7 cellular contexts compared by ENCODE assay signal in genomic region chr11:65870706-65871681, GRCh38. TPM values are rescaled to one million over a fixed set of nuclear protein-coding genes. Genes with fewer than 3 reads are reported as not detected.
DNase-seq lines count a peak whose midpoint lies in the region; ATAC-seq and TF ChIP-seq lines count a peak whose summit lies in the region.
"Had no signal": no experiment of that assay in that cellular context is flagged by ENCODE, and none has a peak within 500 bp of the region (broad histone marks: within the 10 kb centered on the region; RNA-seq: fewer than 3 reads in every experiment).

No MANE protein-coding gene starts in this region.

- DNase-seq in breast epithelium (ENCODE audit: low spot score in 2 of 2), result no peak
- no peak for DNase-seq in MCF 10A (ENCODE audit: unreplicated experiment)
- peak; percentile 72 for DNase-seq in left ventricle myocardium inferior
- DNase-seq in vagina (ENCODE audit: extremely low spot score in 2 of 2), result no peak
- DNase-seq in G401 (ENCODE audit: low spot score), result no peak
- DNase-seq: DND-41 had no signal

- no peak overlapping the region for H3K4me3 Mint-ChIP-seq in MCF 10A (ENCODE audit: unreplicated experiment)

- H3K4me3 ChIP-seq in breast epithelium (peak overlapping the region; percentile 53 to 88 (median 65)), left ventricle myocardium inferior (peak overlapping the region; percentile 76), vagina (peak overlapping the region; percentile 58 to 76)

- no peaks in the 10 kb centered on the region for H3K9me3 ChIP-seq in breast epithelium
- H3K9me3 ChIP-seq in left ventricle myocardium inferior (replicated peaks), result no peaks in the 10 kb centered on the region
- no peaks in the 10 kb centered on the region for H3K9me3 ChIP-seq in vagina

- no peak for TF ChIP-seq CTCF in breast epithelium (IDR thresholded peaks at IDR 0.05)
- no peak for TF ChIP-seq CTCF in MCF 10A (IDR thresholded peaks at IDR 0.05; ENCODE audit: unreplicated experiment)
- no peak for TF ChIP-seq CTCF in left ventricle myocardium inferior (IDR thresholded peaks at IDR 0.05; ENCODE audit: borderline replicate concordance)
- TF ChIP-seq CTCF in vagina (IDR thresholded peaks at IDR 0.05), result no peak

- H3K36me3 ChIP-seq in breast epithelium (no peaks in the 10 kb centered on the region), left ventricle myocardium inferior (peaks cover 34% of the 10 kb centered on the region), vagina (peaks cover 0 to 19% of the 10 kb centered on the region in 2 donors)

- no peaks in the 10 kb centered on the region for H3K27me3 Mint-ChIP-seq in MCF 10A (ENCODE audit: insufficient read depth, unreplicated experiment)

- POLR2A ChIA-PET in MCF 10A (lab: Yijun Ruan, JAX), result interaction anchor here (0.7 to 4.6 kb wide), 7 partner anchors 11 to 268 kb away, joined by 3 to 57 read pairs (median 4); partner anchors contain the start of genes CCDC85B, CFL1, FIBP and MUS81

- H3K4me1 Mint-ChIP-seq in MCF 10A (ENCODE audit: insufficient read depth, unreplicated experiment), result peaks cover 7% of the 10 kb centered on the region

- in situ Hi-C loops in G401 (cut with HindIII; ENCODE audit: low sequenced_read_pairs), result no loop called here

- no peaks in the 10 kb centered on the region for H3K27me3 ChIP-seq in breast epithelium
- H3K27me3 ChIP-seq in left ventricle myocardium inferior (ENCODE audit: low read depth), result no peaks in the 10 kb centered on the region
- no peaks in the 10 kb centered on the region for H3K27me3 ChIP-seq in vagina

- TF ChIP-seq POLR2A in breast epithelium (IDR thresholded peaks at IDR 0.05), result no peak
- TF ChIP-seq POLR2A in vagina (IDR thresholded peaks at IDR 0.05), result no peak

- intact Hi-C loops in breast epithelium (cut with DNase I; ENCODE audit: low total_unique reads), result no loop called here
- intact Hi-C loops in MCF 10A (cut with micrococcal nuclease), result no loop called here
- intact Hi-C loops in left ventricle myocardium inferior (cut with micrococcal nuclease), result no loop called here
- intact Hi-C loops in vagina (cut with DNase I), result no loop called here

- H3K27ac Mint-ChIP-seq in MCF 10A (ENCODE audit: low read depth, unreplicated experiment), result no peak overlapping the region

- H3K9me3 Mint-ChIP-seq in MCF 10A (ENCODE audit: unreplicated experiment), result no peaks in the 10 kb centered on the region

- no peak for ATAC-seq in HG02840 (IDR thresholded peaks at IDR 0.05; ENCODE audit: low FRiP score, unreplicated experiment)

- H3K27ac ChIP-seq in breast epithelium (peak overlapping the region; percentile 88 to 97), left ventricle myocardium inferior (replicated peaks) (peak overlapping the region; percentile 98), vagina (peak overlapping the region; percentile 87)

- no TSS peak for BruUV-seq in MCF 10A (replicated peaks; lab: Mats Ljungman, UMichigan)

- CTCF ChIA-PET in MCF 10A (lab: Yijun Ruan, JAX), result interaction anchor here (1.3 to 4.5 kb wide), 4 partner anchors 11 to 174 kb away, joined by 4 to 41 read pairs (median 11); partner anchors contain the start of gene MUS81

- H3K4me1 ChIP-seq in breast epithelium, result peaks cover 0 to 10% of the 10 kb centered on the region in 2 donors
- H3K4me1 ChIP-seq in left ventricle myocardium inferior, result peaks cover 54% of the 10 kb centered on the region
- H3K4me1 ChIP-seq in vagina, result peaks cover 33% of the 10 kb centered on the region

- peaks cover 8% of the 10 kb centered on the region for H3K36me3 Mint-ChIP-seq in MCF 10A (ENCODE audit: insufficient read depth, unreplicated experiment)

RNA-seq across cellular contexts. Expression of gene EFEMP2, which starts 1.6 kb away (rescaled TPM):
- total RNA-seq in breast epithelium (10 to 100 TPM; 34.5 to 75.0 (median 57.0) TPM), MCF 10A (2022) (2.4 and 3.3 TPM in 2 replicates), left ventricle myocardium inferior (85.1 TPM), vagina (57.9 TPM)
- total RNA-seq in G401 (2014; rRNA removed; shearing (Covaris generic)), result 35.8 and 38.2 TPM in 2 replicates

RNA-seq across cellular contexts. Expression of gene CTSW, which starts 8.6 kb away (rescaled TPM):
- total RNA-seq in breast epithelium (1 to 10 TPM; 1.6 to 4.0 (median 1.9) TPM), MCF 10A (2022) (not detected in 2 replicates), left ventricle myocardium inferior (0.49 TPM), vagina (0.74 TPM)
- total RNA-seq in G401 (2014; rRNA removed; shearing (Covaris generic)), result not detected in 2 replicates

RNA-seq across cellular contexts. Expression of gene MUS81, which starts 10.8 kb away (rescaled TPM):
- total RNA-seq in breast epithelium, result 10 to 100 TPM; 29.8 to 44.6 (median 42.9) TPM
- 59.0 and 77.6 TPM in 2 replicates for total RNA-seq in MCF 10A (2022)
- total RNA-seq in left ventricle myocardium inferior, result 31.5 TPM
- total RNA-seq in vagina, result 48.9 TPM
- total RNA-seq in G401 (2014; rRNA removed; shearing (Covaris generic)), result 61.8 and 70.4 TPM in 2 replicates

RNA-seq across cellular contexts. Expression of gene CFL1, which starts 13.0 kb away (rescaled TPM):
- total RNA-seq in breast epithelium (100 to 1,000 TPM; 407 to 564 (median 453) TPM), MCF 10A (2022) (589 and 611 TPM in 2 replicates), left ventricle myocardium inferior (299 TPM), vagina (589 TPM)
- total RNA-seq in G401 (2014; rRNA removed; shearing (Covaris generic)), result 1,273 and 1,592 TPM in 2 replicates

RNA-seq across cellular contexts. Expression of gene FIBP, which starts 17.3 kb away (rescaled TPM):
- total RNA-seq in breast epithelium (10 to 100 TPM; 51.2 to 68.5 (median 51.7) TPM), MCF 10A (2022) (79.8 and 80.8 TPM in 2 replicates), left ventricle myocardium inferior (42.2 TPM), vagina (78.6 TPM)
- total RNA-seq in G401 (2014; rRNA removed; shearing (Covaris generic)), result 79.3 and 89.3 TPM in 2 replicates
